Comparison of ENCODE assay signal across 8 cellular contexts in the genomic region with DNA sequence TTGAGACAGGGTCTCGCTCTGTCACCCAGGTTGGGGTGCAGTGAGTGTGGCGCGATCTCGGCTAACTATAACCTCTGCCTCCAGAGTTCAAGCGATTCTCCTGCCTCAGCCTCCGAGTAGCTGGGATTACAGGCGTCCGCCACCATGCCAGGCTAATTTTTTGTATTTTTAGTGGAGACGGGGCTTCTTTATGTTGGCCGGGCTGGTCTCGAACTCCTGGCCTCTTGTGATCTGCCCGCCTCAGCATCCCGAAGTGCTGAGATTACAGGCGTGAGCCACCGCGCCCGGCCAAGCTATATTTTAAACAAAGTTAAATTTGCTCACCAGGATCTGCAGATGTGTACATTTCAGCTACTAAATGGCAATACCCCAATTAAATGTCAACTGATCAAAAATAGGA. TPM values are rescaled to one million over a fixed set of nuclear protein-coding genes. Genes with fewer than 3 reads are reported as not detected.
DNase-seq lines count a peak whose midpoint lies in the region; ATAC-seq and TF ChIP-seq lines count a peak whose summit lies in the region.

No MANE protein-coding gene starts in this region.

- peak; percentile 6 for DNase-seq in ELF-1 (ENCODE audit: low read depth, low spot score)
- DNase-seq in SJSA1 (ENCODE audit: low read depth in 1 of 2, low spot score in 2 of 2): no peak
- no peak for DNase-seq in fibroblast of the aortic adventitia (ENCODE audit: low read depth)
- DNase-seq in stimulated activated CD4-positive, alpha-beta T cell treated with anti-CD3 and anti-CD28 coated beads, Interleukin-4, amount 100 ng/mL, for 24 hours: no peak
- no peak for DNase-seq in SK-N-DZ (ENCODE audit: low spot score)
- no peak for DNase-seq in NCI-H524 treated with DMSO at 0.1 percent for 48 hours (lab: John Stamatoyannopoulos, UW)

- peak overlapping the region; percentile 73 for H3K27ac ChIP-seq in SJSA1
- no peak overlapping the region for H3K27ac ChIP-seq in rectal smooth muscle tissue (ENCODE audit: low read depth, low read length)

- H3K4me3 ChIP-seq in SJSA1 (peak overlapping the region; percentile 77), fibroblast of the aortic adventitia (ENCODE audit: low read depth, low read length) (peak overlapping the region; percentile 99), rectal smooth muscle tissue (ENCODE audit: low read length) (peak overlapping the region; percentile 92)

- no peak for ATAC-seq in HG03095 (IDR thresholded peaks at IDR 0.05; ENCODE audit: unreplicated experiment)

- H3K36me3 ChIP-seq in SJSA1 (peaks cover 15% of the 10 kb centered on the region), rectal smooth muscle tissue (ENCODE audit: control insufficient read depth, insufficient read depth, low read length) (no peaks in the 10 kb centered on the region)

- no peaks in the 10 kb centered on the region for H3K27me3 ChIP-seq in SJSA1 (replicated peaks)
- H3K27me3 ChIP-seq in rectal smooth muscle tissue (ENCODE audit: control insufficient read depth, insufficient read depth, low read length): no peaks in the 10 kb centered on the region

- no peak for TF ChIP-seq CTCF in fibroblast of the aortic adventitia (IDR thresholded peaks at IDR 0.05; ENCODE audit: insufficient read depth, low read length)

- H3K9ac ChIP-seq in rectal smooth muscle tissue (ENCODE audit: low read length): no peak overlapping the region

- H3K4me1 ChIP-seq in SJSA1 (replicated peaks): peaks cover 6% of the 10 kb centered on the region; the same call in 1 of the 2 replicates
- H3K4me1 ChIP-seq in rectal smooth muscle tissue (ENCODE audit: control insufficient read depth, insufficient read depth, low read length): peaks cover 10% of the 10 kb centered on the region

- H3K9me3 ChIP-seq in SJSA1 (replicated peaks): no peaks in the 10 kb centered on the region

RNA-seq across cellular contexts. Expression of a gene that starts 1.1 kb away (rescaled TPM):
- total RNA-seq in SJSA1 (2014; rRNA removed; shearing (Covaris generic)): 19.0 and 21.0 TPM in 2 replicates
- 17.3 and 42.4 TPM in 2 replicates for total RNA-seq in fibroblast of the aortic adventitia (ENCODE audit: low replicate concordance)
- polyA plus RNA-seq in SK-N-DZ (2014; cell fraction: cytosol; rRNA removed): 21.5 and 23.1 TPM in 2 replicates
- 16.1 and 16.2 TPM in 2 replicates for polyA plus RNA-seq in SK-N-DZ (2014; cell fraction: nucleus; rRNA removed)
